In the genomic region with DNA sequence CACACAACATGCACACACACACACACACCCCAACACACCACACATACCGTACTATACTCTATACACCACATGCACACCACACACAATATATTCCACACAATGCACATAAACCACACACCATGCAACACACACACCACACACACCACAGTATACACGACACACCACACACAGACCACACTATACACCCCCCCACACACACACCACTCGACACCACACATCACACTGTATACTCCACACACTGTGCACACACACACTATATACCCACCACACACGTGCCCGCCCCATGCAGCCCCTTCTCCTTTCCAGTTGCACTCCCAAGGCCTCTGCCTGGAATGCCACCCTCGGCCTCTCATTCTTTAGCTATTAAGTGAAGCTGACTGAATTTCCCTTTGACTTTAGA, we compare ENCODE assay signal across 17 cellular contexts.
DNase-seq lines count a peak whose midpoint lies in the region; ATAC-seq, FAIRE-seq and TF ChIP-seq lines count a peak whose summit lies in the region.
"Had no signal": no experiment of that assay in that cellular context is flagged by ENCODE, and none has a peak within 500 bp of the region (broad histone marks: within the 10 kb centered on the region; RNA-seq: fewer than 3 reads in every experiment).

No MANE protein-coding gene starts in this region.

- H3K4me2 ChIP-seq in trophoblast cell (ENCODE audit: low read length) = no peak overlapping the region

- H3K27me3 ChIP-seq in naive thymus-derived CD4-positive, alpha-beta T cell (ENCODE audit: control insufficient read depth in 2 of 2, insufficient read depth in 2 of 2, low read length in 2 of 2) = no peaks in the 10 kb centered on the region
- H3K27me3 ChIP-seq in trophoblast cell (ENCODE audit: insufficient read depth, low read length) (no peaks in the 10 kb centered on the region), lower lobe of right lung (ENCODE audit: low read depth) (no peaks in the 10 kb centered on the region)
- H3K27me3 ChIP-seq: BLaER1 treated with 17β-estradiol and CSF1 and Interleukin-3, amounts not matched to agents 10 nM and 100 nM had no signal

- H3K27ac ChIP-seq in naive thymus-derived CD4-positive, alpha-beta T cell (ENCODE audit: low read depth, low read length) = no peak overlapping the region
- no peak overlapping the region for H3K27ac ChIP-seq in trophoblast cell (ENCODE audit: low read depth, low read length)
- no peak overlapping the region for H3K27ac ChIP-seq in lower lobe of right lung
- H3K27ac ChIP-seq: BLaER1 treated with 17β-estradiol and CSF1 and Interleukin-3, amounts not matched to agents 10 nM and 100 nM; GM23248 had no signal

- H4K12ac ChIP-seq in trophoblast cell (ENCODE audit: low read depth, low read length) = no peak overlapping the region

- H3K36me3 ChIP-seq in naive thymus-derived CD4-positive, alpha-beta T cell (ENCODE audit: control insufficient read depth in 2 of 3, insufficient read depth in 3 of 3, low read length in 3 of 3) = no peaks in the 10 kb centered on the region
- H3K36me3 ChIP-seq in trophoblast cell (ENCODE audit: control insufficient read depth in 1 of 2, insufficient read depth in 2 of 2, low read length in 2 of 2) (no peaks in the 10 kb centered on the region), lower lobe of right lung (no peaks in the 10 kb centered on the region)
- H3K36me3 ChIP-seq: BLaER1 treated with 17β-estradiol and CSF1 and Interleukin-3, amounts not matched to agents 10 nM and 100 nM had no signal

- intact Hi-C loops in naive thymus-derived CD4-positive, alpha-beta T cell (cut with micrococcal nuclease) = no loop called here
- intact Hi-C loops in lower lobe of right lung (cut with DNase I) = no loop called here

- no peak overlapping the region for H4K8ac ChIP-seq in trophoblast cell (ENCODE audit: low read depth, low read length)

- no peaks in the 10 kb centered on the region for H3K9me3 Mint-ChIP-seq in WTC11
- H3K9me3 Mint-ChIP-seq in naive thymus-derived CD4-positive, alpha-beta T cell = no peaks in the 10 kb centered on the region
- H3K9me3 Mint-ChIP-seq: CD8-positive, alpha-beta T cell had no signal

- no peak overlapping the region for H2BK5ac ChIP-seq in trophoblast cell (ENCODE audit: low read depth, low read length, poor library complexity)

- POLR2A ChIA-PET in WTC11 (lab: Charles Lee) = no interaction called here
- POLR2A ChIA-PET in naive thymus-derived CD4-positive, alpha-beta T cell (lab: Charles Lee) = no interaction called here

- H2AFZ ChIP-seq in trophoblast cell (ENCODE audit: insufficient read depth, low read length, poor library complexity) = no peak overlapping the region
- H2AFZ ChIP-seq: GM23248 had no signal

- no peak overlapping the region for H3K4me3 Mint-ChIP-seq in WTC11
- H3K4me3 Mint-ChIP-seq in naive thymus-derived CD4-positive, alpha-beta T cell = no peak overlapping the region
- H3K4me3 Mint-ChIP-seq: B cell; CD8-positive, alpha-beta T cell had no signal

- no peak overlapping the region for H3K18ac ChIP-seq in trophoblast cell (ENCODE audit: low read length)

- no peak overlapping the region for H3K4ac ChIP-seq in trophoblast cell (ENCODE audit: low read depth, low read length)

- WGBS in trophoblast cell (ENCODE audit: extremely low coverage, insufficient coverage, insufficient read length) = 100% methylated on average over 3 of the region's 6 CpGs

- TF ChIP-seq CTCF in WTC11 (IDR thresholded peaks at IDR 0.05) (no peak), lower lobe of right lung (IDR thresholded peaks at IDR 0.05) (no peak)

- no peak overlapping the region for H3K9ac ChIP-seq in trophoblast cell (ENCODE audit: low read length)
- H3K9ac ChIP-seq: BLaER1 treated with 17β-estradiol and CSF1 and Interleukin-3, amounts not matched to agents 10 nM and 100 nM; GM23248 had no signal

- CTCF ChIA-PET in WTC11 (lab: Charles Lee) = no interaction called here
- CTCF ChIA-PET in naive thymus-derived CD4-positive, alpha-beta T cell (lab: Charles Lee) = interaction anchor here (0.7 kb wide), 1 partner anchor 832 kb away, joined by 3 read pairs; no protein-coding TSS in a partner anchor

- H3K4me3 ChIP-seq in naive thymus-derived CD4-positive, alpha-beta T cell (ENCODE audit: low read length) = no peak overlapping the region
- no peak overlapping the region for H3K4me3 ChIP-seq in trophoblast cell (ENCODE audit: low read depth, low read length)
- H3K4me3 ChIP-seq in lower lobe of right lung = no peak overlapping the region
- H3K4me3 ChIP-seq: BLaER1 treated with 17β-estradiol and CSF1 and Interleukin-3, amounts not matched to agents 10 nM and 100 nM; GM23248 had no signal

- H3K36me3 Mint-ChIP-seq in WTC11 = no peaks in the 10 kb centered on the region
- H3K36me3 Mint-ChIP-seq in naive thymus-derived CD4-positive, alpha-beta T cell = no peaks in the 10 kb centered on the region
- H3K36me3 Mint-ChIP-seq: CD8-positive, alpha-beta T cell had no signal

- no peak overlapping the region for H3K27ac Mint-ChIP-seq in WTC11
- no peak overlapping the region for H3K27ac Mint-ChIP-seq in naive thymus-derived CD4-positive, alpha-beta T cell
- H3K27ac Mint-ChIP-seq: B cell; CD8-positive, alpha-beta T cell had no signal

- H3K79me1 ChIP-seq in trophoblast cell (ENCODE audit: low read length) = no peaks in the 10 kb centered on the region

- H3K4me1 Mint-ChIP-seq in WTC11 = peaks cover 30% of the 10 kb centered on the region
- peaks cover 0 to 9% (median 0%) of the 10 kb centered on the region in 7 donors for H3K4me1 Mint-ChIP-seq in naive thymus-derived CD4-positive, alpha-beta T cell
- H3K4me1 Mint-ChIP-seq: B cell had no signal

- no peak for TF ChIP-seq POLR2A in GM12892 (IDR thresholded peaks at IDR 0.05; ENCODE audit: low read depth, low read length)

- no peak for DNase-seq in GM12892 (ENCODE audit: insufficient read length)
- no peak for DNase-seq in WTC11 (ENCODE audit: low spot score)
- DNase-seq in naive thymus-derived CD4-positive, alpha-beta T cell = no peak
- DNase-seq in trophoblast cell = no peak
- no peak for DNase-seq in NCI-H748 treated with DMSO at 0.1 percent for 48 hours (lab: John Stamatoyannopoulos, UW)
- DNase-seq in lower lobe of right lung = no peak
- DNase-seq: Calu3; CD8-positive, alpha-beta T cell; DMS79 treated with DMSO at 0.1 percent for 48 hours; GF-D8; GM23248; HCEC 1CT had no signal

- FAIRE-seq in GM12892 (lab: Jason Lieb, UNC) = peak; percentile 69
- FAIRE-seq: H54, HepG2 had no signal

- H2AK5ac ChIP-seq in trophoblast cell (ENCODE audit: low read length) = no peak overlapping the region

- no peak overlapping the region for H2BK12ac ChIP-seq in trophoblast cell (ENCODE audit: low read length)

- no peaks in the 10 kb centered on the region for H3K4me1 ChIP-seq in naive thymus-derived CD4-positive, alpha-beta T cell (ENCODE audit: control insufficient read depth in 2 of 2, insufficient read depth in 2 of 2, low read length in 2 of 2)
- no peaks in the 10 kb centered on the region for H3K4me1 ChIP-seq in trophoblast cell (ENCODE audit: control insufficient read depth in 1 of 2, insufficient read depth in 2 of 2, low read length in 2 of 2)
- H3K4me1 ChIP-seq in lower lobe of right lung = peaks cover 7% of the 10 kb centered on the region

- ATAC-seq in WTC11 (no peak), lower lobe of right lung (no peak), HG02678 (IDR thresholded peaks at IDR 0.05; ENCODE audit: unreplicated experiment) (no peak)
- ATAC-seq in naive thymus-derived CD4-positive, alpha-beta T cell = peak; percentile 30
- ATAC-seq: CD8-positive, alpha-beta T cell; HepG2 had no signal

- H3K79me2 ChIP-seq in trophoblast cell (ENCODE audit: control insufficient read depth, insufficient read depth, low read length, poor library complexity) = no peaks in the 10 kb centered on the region

- peak overlapping the region; percentile 3 for H3K23ac ChIP-seq in trophoblast cell (ENCODE audit: low read length)

- no peak overlapping the region for H2BK120ac ChIP-seq in trophoblast cell (ENCODE audit: insufficient read depth, low read length, poor library complexity)

- H3K14ac ChIP-seq in trophoblast cell (ENCODE audit: low read length) = no peak overlapping the region

- H3K9me3 ChIP-seq in naive thymus-derived CD4-positive, alpha-beta T cell (ENCODE audit: control insufficient read depth in 2 of 3, low read length in 3 of 3) = no peaks in the 10 kb centered on the region
- H3K9me3 ChIP-seq in trophoblast cell (ENCODE audit: insufficient read depth, low read depth, low read length) (peaks cover 3% of the 10 kb centered on the region), lower lobe of right lung (no peaks in the 10 kb centered on the region)
- H3K9me3 ChIP-seq: BLaER1 treated with 17β-estradiol and CSF1 and Interleukin-3, amounts not matched to agents 10 nM and 100 nM had no signal

- H3K27me3 Mint-ChIP-seq in WTC11 (ENCODE audit: low read depth) = no peaks in the 10 kb centered on the region
- H3K27me3 Mint-ChIP-seq in naive thymus-derived CD4-positive, alpha-beta T cell = peaks cover 6 to 14% (median 13%) of the 10 kb centered on the region in 5 donors

- no peak overlapping the region for H4K91ac ChIP-seq in trophoblast cell (ENCODE audit: low read depth, low read length)

TF ChIP-seq in WTC11, 78 proteins besides CTCF, POLR2A, EP300 and RAD21:
- TF ChIP-seq, protein P1, sequence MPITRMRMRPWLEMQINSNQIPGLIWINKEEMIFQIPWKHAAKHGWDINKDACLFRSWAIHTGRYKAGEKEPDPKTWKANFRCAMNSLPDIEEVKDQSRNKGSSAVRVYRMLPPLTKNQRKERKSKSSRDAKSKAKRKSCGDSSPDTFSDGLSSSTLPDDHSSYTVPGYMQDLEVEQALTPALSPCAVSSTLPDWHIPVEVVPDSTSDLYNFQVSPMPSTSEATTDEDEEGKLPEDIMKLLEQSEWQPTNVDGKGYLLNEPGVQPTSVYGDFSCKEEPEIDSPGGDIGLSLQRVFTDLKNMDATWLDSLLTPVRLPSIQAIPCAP (CRISPR knock-in tag; IDR thresholded peaks at IDR 0.05) = no peak
- 0 out of 2 replicates have a peak, but pooled peaks have one; percentile 29 for TF ChIP-seq NFE2L1 (CRISPR knock-in tag; IDR thresholded peaks at IDR 0.05)
TF ChIP-seq in WTC11: peak in this region for 1.
